ENCODE assay signal across 20 cellular contexts in the genomic region with DNA sequence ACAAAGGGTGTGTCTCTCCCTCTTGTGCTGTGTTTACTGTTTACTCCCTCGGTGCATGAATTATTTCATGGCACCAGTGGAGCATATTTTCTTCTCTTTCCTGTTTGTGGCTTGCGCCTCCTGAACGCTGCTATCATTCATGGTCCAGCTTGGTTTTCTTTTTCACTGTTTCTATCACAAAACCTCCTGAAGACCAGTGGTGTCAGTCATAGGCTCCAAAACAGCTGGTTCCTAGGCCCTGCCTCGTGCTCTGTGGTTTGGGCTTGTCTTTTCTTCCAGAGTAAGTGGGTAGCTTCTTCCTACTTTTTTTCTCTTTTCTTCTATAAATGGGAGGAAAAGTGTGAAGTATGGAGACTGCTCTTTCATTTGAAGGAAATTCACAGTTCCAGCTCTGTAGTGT. TPM values are rescaled to one million over a fixed set of nuclear protein-coding genes. Genes with fewer than 3 reads are reported as not detected.
A peak's percentile ranks its signal among the peaks of the same experiment; 100 is the strongest.
DNase-seq lines count a peak whose midpoint lies in the region; ATAC-seq, FAIRE-seq and TF ChIP-seq lines count a peak whose summit lies in the region.
"Had no signal": no experiment of that assay in that cellular context is flagged by ENCODE, and none has a peak within 500 bp of the region (broad histone marks: within the 10 kb centered on the region; RNA-seq: fewer than 3 reads in every experiment).

No MANE protein-coding gene starts in this region.

- H3K36me3 Mint-ChIP-seq in activated CD4-positive, alpha-beta T cell treated with anti-CD3 and anti-CD28 coated beads, Interleukin-2, amount 10 ng/mL, durations not matched to agents 24 days and 14 days (ENCODE audit: low read depth): peaks cover 2% of the 10 kb centered on the region
- H3K36me3 Mint-ChIP-seq in nephron (ENCODE audit: low read depth): peaks cover 14% of the 10 kb centered on the region

- no peak for ATAC-seq in GM19397 (IDR thresholded peaks at IDR 0.05; ENCODE audit: unreplicated experiment)
- ATAC-seq: heart right ventricle, right cardiac atrium, Right ventricle myocardium inferior had no signal

- H3K9me3 Mint-ChIP-seq in activated CD4-positive, alpha-beta T cell treated with anti-CD3 and anti-CD28 coated beads, Interleukin-2, amount 10 ng/mL, durations not matched to agents 24 days and 14 days: no peaks in the 10 kb centered on the region
- H3K9me3 Mint-ChIP-seq in nephron: no peaks in the 10 kb centered on the region
- H3K9me3 Mint-ChIP-seq: activated naive CD8-positive, alpha-beta T cell treated with anti-CD3 and anti-CD28 coated beads for 36 hours had no signal

- H3K4me3 ChIP-seq in bronchial epithelial cell (ENCODE audit: low read depth, low read length): no peak overlapping the region
- H3K4me3 ChIP-seq: colonic mucosa, heart right ventricle, MG63, testis had no signal

- H3K4me3 Mint-ChIP-seq in activated CD4-positive, alpha-beta T cell treated with anti-CD3 and anti-CD28 coated beads, Interleukin-2, amount 10 ng/mL, durations not matched to agents 24 days and 14 days: no peak overlapping the region
- H3K4me3 Mint-ChIP-seq in nephron: no peak overlapping the region
- H3K4me3 Mint-ChIP-seq: activated naive CD8-positive, alpha-beta T cell treated with anti-CD3 and anti-CD28 coated beads for 36 hours; brain had no signal

- FAIRE-seq in bronchial epithelial cell (lab: Jason Lieb, UNC) (peak; percentile 18), GM19239 (lab: Jason Lieb, UNC) (no peak)
- FAIRE-seq: A204.1, G401.6 had no signal

- peaks cover 6% of the 10 kb centered on the region for H3K36me3 ChIP-seq in bronchial epithelial cell (ENCODE audit: control insufficient read depth, insufficient read depth, low read length)
- H3K36me3 ChIP-seq: colonic mucosa had no signal

- intact Hi-C loops in activated CD4-positive, alpha-beta T cell treated with anti-CD3 and anti-CD28 coated beads, Interleukin-2, amount 10 ng/mL, durations not matched to agents 24 days and 14 days (cut with micrococcal nuclease): no loop called here

- TF ChIP-seq CTCF in bronchial epithelial cell (IDR thresholded peaks at IDR 0.05; ENCODE audit: insufficient read depth, low read length, severe bottlenecking) (no peak), nephron (IDR thresholded peaks at IDR 0.05; ENCODE audit: unreplicated experiment in 3 of 3) (no peak)

- peak overlapping the region; percentile 10 for H3K27ac Mint-ChIP-seq in activated CD4-positive, alpha-beta T cell treated with anti-CD3 and anti-CD28 coated beads, Interleukin-2, amount 10 ng/mL, durations not matched to agents 24 days and 14 days
- H3K27ac Mint-ChIP-seq in nephron: peak overlapping the region; percentile 7 to 33 (median 29)
- H3K27ac Mint-ChIP-seq: activated naive CD8-positive, alpha-beta T cell treated with anti-CD3 and anti-CD28 coated beads for 36 hours had no signal

- H3K27me3 ChIP-seq in bronchial epithelial cell (ENCODE audit: control insufficient read depth, insufficient read depth, low read length): no peaks in the 10 kb centered on the region
- H3K27me3 ChIP-seq: colonic mucosa, heart right ventricle, MG63, testis had no signal

- DNase-seq in activated CD4-positive, alpha-beta T cell treated with anti-CD3 and anti-CD28 coated beads, Interleukin-2, amount 10 ng/mL, durations not matched to agents 24 days and 14 days: no peak
- no peak for DNase-seq in activated CD4-positive, alpha-beta T cell treated with anti-CD3 and anti-CD28 coated beads, Interleukin-2, amount 50 U/mL, for 1 hour
- DNase-seq in MV-4-11 (lab: John Stamatoyannopoulos, UW) (peak; percentile 35), bronchial epithelial cell (ENCODE audit: low read depth) (no peak), GM19239 (ENCODE audit: insufficient read length, low spot score) (no peak), superior temporal gyrus (ENCODE audit: extremely low spot score) (no peak)
- DNase-seq: activated CD8-positive, alpha-beta memory T cell treated with anti-CD3 and anti-CD28 coated beads for 24 hours; activated naive CD8-positive, alpha-beta T cell treated with anti-CD3 and anti-CD28 coated beads for 36 hours; colonic mucosa; DMS 273 treated with DMSO at 0.1 percent for 48 hours; heart right ventricle; MG63; right cardiac atrium; testis had no signal

- peaks cover 31% of the 10 kb centered on the region for H3K4me1 Mint-ChIP-seq in activated CD4-positive, alpha-beta T cell treated with anti-CD3 and anti-CD28 coated beads, Interleukin-2, amount 10 ng/mL, durations not matched to agents 24 days and 14 days
- peaks cover 36% of the 10 kb centered on the region for H3K4me1 Mint-ChIP-seq in nephron

- no peaks in the 10 kb centered on the region for H3K27me3 Mint-ChIP-seq in activated CD4-positive, alpha-beta T cell treated with anti-CD3 and anti-CD28 coated beads, Interleukin-2, amount 10 ng/mL, durations not matched to agents 24 days and 14 days
- no peaks in the 10 kb centered on the region for H3K27me3 Mint-ChIP-seq in nephron (ENCODE audit: low read depth)
- H3K27me3 Mint-ChIP-seq: activated naive CD8-positive, alpha-beta T cell treated with anti-CD3 and anti-CD28 coated beads for 36 hours had no signal

RNA-seq across cellular contexts. Expression of gene IGF1R, which starts 55.0 kb away (rescaled TPM):
- 35.3 and 36.6 TPM in 2 replicates for total RNA-seq in activated CD4-positive, alpha-beta T cell treated with anti-CD3 and anti-CD28 coated beads, Interleukin-2, amount 10 ng/mL, durations not matched to agents 24 days and 14 days
- 23.2 and 39.5 TPM in 2 replicates for total RNA-seq in bronchial epithelial cell
